8 cellular contexts compared by ENCODE assay signal in the genomic region with DNA sequence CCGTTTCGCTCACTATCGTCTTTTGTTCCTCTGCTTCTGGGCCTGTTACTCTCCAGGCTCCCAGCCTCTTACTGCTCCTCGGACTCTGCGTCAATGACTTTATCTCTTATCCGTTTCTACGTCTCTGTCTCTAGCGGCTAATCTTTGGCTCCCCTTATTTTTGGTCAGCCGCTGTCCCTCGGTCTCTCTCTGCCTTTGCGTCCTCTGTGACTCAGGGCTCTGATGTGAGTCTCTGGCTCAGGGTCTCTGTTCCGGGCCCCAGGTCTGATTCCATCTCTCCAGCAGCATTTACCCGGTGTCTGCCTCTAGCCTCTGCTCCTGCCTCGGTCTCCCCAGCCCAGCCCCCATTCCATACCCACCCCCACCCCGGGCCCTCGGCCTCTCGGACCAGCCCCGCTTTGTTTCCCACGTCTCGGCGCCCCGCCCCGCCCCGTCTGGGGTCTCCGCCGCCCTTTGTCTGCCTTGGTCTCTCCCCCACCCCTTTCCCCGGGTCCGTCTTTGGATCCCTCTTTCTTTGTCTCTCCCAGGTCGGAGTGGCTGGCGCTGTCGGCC. TPM values are rescaled to one million over a fixed set of nuclear protein-coding genes. Genes with fewer than 3 reads are reported as not detected.
A peak's percentile ranks its signal among the peaks of the same experiment; 100 is the strongest.
DNase-seq lines count a peak whose midpoint lies in the region; ATAC-seq lines count a peak whose summit lies in the region.

No MANE protein-coding gene starts in this region.

- peaks cover 11% of the 10 kb centered on the region for H3K36me3 Mint-ChIP-seq in T-helper 2 cell treated with Interferon-gamma antibody and Interleukin-4, amounts not matched to agents 5 μg/mL and 100 μg/mL, for 36 hours (ENCODE audit: low read depth)
- H3K36me3 Mint-ChIP-seq in activated CD4-positive, alpha-beta memory T cell treated with anti-CD3 and anti-CD28 coated beads, Interleukin-2, amount 10 ng/mL, durations not matched to agents 7 days and 5 days (ENCODE audit: low read depth), result peaks cover 20% of the 10 kb centered on the region

- H3K27ac Mint-ChIP-seq in T-helper 2 cell treated with Interferon-gamma antibody and Interleukin-4, amounts not matched to agents 5 μg/mL and 100 μg/mL, for 36 hours, result peak overlapping the region; percentile 52
- H3K27ac Mint-ChIP-seq in activated CD4-positive, alpha-beta memory T cell treated with anti-CD3 and anti-CD28 coated beads, Interleukin-2, amount 10 ng/mL, durations not matched to agents 7 days and 5 days, result peak overlapping the region; percentile 63

- DNase-seq in T-helper 2 cell treated with Interferon-gamma antibody and Interleukin-4, amounts not matched to agents 5 μg/mL and 100 μg/mL, for 36 hours (ENCODE audit: low spot score), result no peak
- DNase-seq in T-helper 2 cell, result no peak
- no peak for DNase-seq in activated CD4-positive, alpha-beta memory T cell treated with anti-CD3 and anti-CD28 coated beads, Interleukin-2, amount 10 ng/mL, durations not matched to agents 7 days and 5 days
- DNase-seq in left cardiac atrium, result peak; percentile 52
- no peak for DNase-seq in sciatic nerve (ENCODE audit: low spot score)
- DNase-seq in dedifferentiated amniotic fluid mesenchymal stem cell (ENCODE audit: extremely low spot score), result no peak

- no peaks in the 10 kb centered on the region for H3K9me3 Mint-ChIP-seq in T-helper 2 cell treated with Interferon-gamma antibody and Interleukin-4, amounts not matched to agents 5 μg/mL and 100 μg/mL, for 36 hours
- no peaks in the 10 kb centered on the region for H3K9me3 Mint-ChIP-seq in activated CD4-positive, alpha-beta memory T cell treated with anti-CD3 and anti-CD28 coated beads, Interleukin-2, amount 10 ng/mL, durations not matched to agents 7 days and 5 days

- intact Hi-C loops in left cardiac atrium (cut with DNase I) (no loop called here), sciatic nerve (cut with DNase I) (no loop called here)

- peak; percentile 25 to 62 for ATAC-seq in left cardiac atrium
- ATAC-seq in sciatic nerve, result peak; percentile 19
- ATAC-seq in HG02840 (IDR thresholded peaks at IDR 0.05; ENCODE audit: low FRiP score, unreplicated experiment), result no peak
- no peak for ATAC-seq in GM21529 (IDR thresholded peaks at IDR 0.05; ENCODE audit: unreplicated experiment)

- POLR2A ChIA-PET in activated CD4-positive, alpha-beta memory T cell treated with anti-CD3 and anti-CD28 coated beads, Interleukin-2, amount 10 ng/mL, durations not matched to agents 7 days and 5 days (lab: Charles Lee), result interaction anchor here (1.0 to 5.6 kb wide), 11 partner anchors 10 to 139 kb away, joined by 3 to 64 read pairs (median 5); a partner anchor contains a TSS

- peak overlapping the region; percentile 86 for H3K4me3 Mint-ChIP-seq in T-helper 2 cell treated with Interferon-gamma antibody and Interleukin-4, amounts not matched to agents 5 μg/mL and 100 μg/mL, for 36 hours
- peak overlapping the region; percentile 84 for H3K4me3 Mint-ChIP-seq in activated CD4-positive, alpha-beta memory T cell treated with anti-CD3 and anti-CD28 coated beads, Interleukin-2, amount 10 ng/mL, durations not matched to agents 7 days and 5 days

- no peaks in the 10 kb centered on the region for H3K27me3 Mint-ChIP-seq in T-helper 2 cell treated with Interferon-gamma antibody and Interleukin-4, amounts not matched to agents 5 μg/mL and 100 μg/mL, for 36 hours (ENCODE audit: low read depth)
- H3K27me3 Mint-ChIP-seq in activated CD4-positive, alpha-beta memory T cell treated with anti-CD3 and anti-CD28 coated beads, Interleukin-2, amount 10 ng/mL, durations not matched to agents 7 days and 5 days, result no peaks in the 10 kb centered on the region

- peaks cover 22% of the 10 kb centered on the region for H3K4me1 Mint-ChIP-seq in T-helper 2 cell treated with Interferon-gamma antibody and Interleukin-4, amounts not matched to agents 5 μg/mL and 100 μg/mL, for 36 hours (ENCODE audit: low read depth)
- peaks cover 32% of the 10 kb centered on the region for H3K4me1 Mint-ChIP-seq in activated CD4-positive, alpha-beta memory T cell treated with anti-CD3 and anti-CD28 coated beads, Interleukin-2, amount 10 ng/mL, durations not matched to agents 7 days and 5 days

- CTCF ChIA-PET in activated CD4-positive, alpha-beta memory T cell treated with anti-CD3 and anti-CD28 coated beads, Interleukin-2, amount 10 ng/mL, durations not matched to agents 7 days and 5 days (lab: Charles Lee), result interaction anchor here (1.0 to 2.6 kb wide), 8 partner anchors 12 to 35 kb away, joined by 3 to 17 read pairs (median 6); a partner anchor contains a TSS

RNA-seq across cellular contexts. Expression of a gene that starts 0.5 kb away (rescaled TPM):
- total RNA-seq in activated CD4-positive, alpha-beta memory T cell treated with anti-CD3 and anti-CD28 coated beads, Interleukin-2, amount 10 ng/mL, durations not matched to agents 7 days and 5 days, result 10 to 100 TPM; 14.2 to 14.5 TPM
- 1 to 10 TPM; 5.4 to 6.4 TPM for total RNA-seq in left cardiac atrium
- 6.7 TPM for total RNA-seq in sciatic nerve

RNA-seq across cellular contexts. Expression of a gene that starts 12.3 kb away (rescaled TPM):
- total RNA-seq in activated CD4-positive, alpha-beta memory T cell treated with anti-CD3 and anti-CD28 coated beads, Interleukin-2, amount 10 ng/mL, durations not matched to agents 7 days and 5 days, result 100 to 1,000 TPM; 343 to 354 TPM
- total RNA-seq in left cardiac atrium, result 1 to 10 TPM; 2.0 to 3.4 TPM
- 7.2 TPM for total RNA-seq in sciatic nerve

RNA-seq across cellular contexts. Expression of a gene that starts 12.7 kb away (rescaled TPM):
- 1 to 10 TPM; 4.2 to 4.5 TPM for total RNA-seq in activated CD4-positive, alpha-beta memory T cell treated with anti-CD3 and anti-CD28 coated beads, Interleukin-2, amount 10 ng/mL, durations not matched to agents 7 days and 5 days
- total RNA-seq in left cardiac atrium (1 to 10 TPM; 5.9 to 6.2 TPM), sciatic nerve (7.5 TPM)

RNA-seq across cellular contexts. Expression of a gene that starts 20.1 kb away (rescaled TPM):
- 1 to 10 TPM in 1 of 2 experiments, not detected in 1; 1.2 TPM for total RNA-seq in activated CD4-positive, alpha-beta memory T cell treated with anti-CD3 and anti-CD28 coated beads, Interleukin-2, amount 10 ng/mL, durations not matched to agents 7 days and 5 days
- total RNA-seq in left cardiac atrium (not detected), sciatic nerve (not detected)

RNA-seq across cellular contexts. Expression of a gene that starts 24.4 kb away (rescaled TPM):
- total RNA-seq in activated CD4-positive, alpha-beta memory T cell treated with anti-CD3 and anti-CD28 coated beads, Interleukin-2, amount 10 ng/mL, durations not matched to agents 7 days and 5 days, result 10 to 100 TPM; 69.2 TPM
- total RNA-seq in left cardiac atrium (10 to 100 TPM; 23.4 to 30.5 TPM), sciatic nerve (39.6 TPM)

Comparison
In these comparisons a context has a peak if more than half of its experiments do, and no peak if none do; other contexts are left out.
1. ATAC-seq: peak in left cardiac atrium (2 of 2) and sciatic nerve (single experiment); none in HG02840 (single experiment) and GM21529 (single experiment).
2. RNA of a gene that starts 12.3 kb away (total RNA-seq): 343 to 354 TPM in activated CD4-positive, alpha-beta memory T cell treated with anti-CD3 and anti-CD28 coated beads, Interleukin-2, amount 10 ng/mL, durations not matched to agents 7 days and 5 days; 7.2 TPM in sciatic nerve (single experiment) and 2.0 to 3.4 TPM in left cardiac atrium; every median in the first group is over 10 times any median in the second.